Comparison of ENCODE assay signal across 7 cellular contexts in genomic region chr12:113271853-113272561, GRCh38. TPM values are rescaled to one million over a fixed set of nuclear protein-coding genes. Genes with fewer than 3 reads are reported as not detected.
DNase-seq lines count a peak whose midpoint lies in the region; ATAC-seq, FAIRE-seq and TF ChIP-seq lines count a peak whose summit lies in the region.

No MANE protein-coding gene starts in this region.

- H3K4me1 Mint-ChIP-seq in immature natural killer cell: no peaks in the 10 kb centered on the region

- TF ChIP-seq RAD21 in K562 (CRISPR knock-in tag; conservative IDR thresholded peaks at IDR 0.05 in 1 of 2, IDR thresholded peaks at IDR 0.05 in 1 of 2): no peak

- H3K4me2 ChIP-seq in K562 (ENCODE audit: insufficient read depth, low read length): peak overlapping the region; percentile 5; the same call in 1 of the 2 replicates

- TF ChIP-seq POLR2A in K562 (conservative IDR thresholded peaks at IDR 0.05): no peak

- H3K4me1 ChIP-seq in K562 (replicated peaks in 1 of 2; ENCODE audit: control insufficient read depth in 2 of 2, insufficient read depth in 2 of 2, low read length in 2 of 2): peaks cover 13 to 16% of the 10 kb centered on the region in 2 experiments

- no peaks in the 10 kb centered on the region for H3K27me3 ChIP-seq in K562 (ENCODE audit: control insufficient read depth in 2 of 2, insufficient read depth in 2 of 2, low read length in 2 of 2)

- peak overlapping the region; percentile 65 for H2AFZ ChIP-seq in K562 (ENCODE audit: low read depth, low read length)

- DNase-seq in HT1080 (ENCODE audit: low read depth): peak; percentile 48
- DNase-seq in K562 (ENCODE audit: extremely low read depth in 1 of 4, low spot score in 3 of 4): peak; percentile 50 to 74 (median 58)
- DNase-seq in iris pigment epithelial cell (ENCODE audit: low read depth): peak; percentile 84
- peak; percentile 28 for DNase-seq in stimulated activated CD4-positive, alpha-beta T cell treated with anti-CD3 and anti-CD28 coated beads, Interleukin-4, amount 100 ng/mL, for 24 hours
- DNase-seq in immature natural killer cell: no peak
- no peak for DNase-seq in mesenteric fat pad (ENCODE audit: low spot score)

- H3K4me3 ChIP-seq in K562: no peak overlapping the region

- no peak for TF ChIP-seq CTCF in K562 (IDR thresholded peaks at IDR 0.05 in 2 of 3, conservative IDR thresholded peaks at IDR 0.05 in 1 of 3; ENCODE audit: insufficient read depth in 2 of 3, low read depth in 1 of 3, low read length in 3 of 3)

- peak overlapping the region; percentile 34; the same call in 2 of the 3 replicates for H3K27ac ChIP-seq in K562 (ENCODE audit: extremely low read depth, low read depth, low read length)

- peak overlapping the region in 1 of 2 experiments; percentile 73; a peak in 2 of 4 replicates for H3K9ac ChIP-seq in K562 (ENCODE audit: insufficient read depth in 1 of 2, low read depth in 2 of 2, low read length in 2 of 2)

- intact Hi-C loops in K562 (cut with micrococcal nuclease): no loop called here

- WGBS in K562 (ENCODE audit: insufficient coverage, low coverage, missing lambda C conversion rate): 77% methylated on average over 12 of the region's 12 CpGs

- CTCF ChIA-PET in K562 (lab: Yijun Ruan, JAX; ENCODE audit: low intra/inter-chr PET ratio): interaction anchor here (0.6 kb wide), 1 partner anchor 42 kb away, joined by 3 read pairs; no protein-coding TSS in a partner anchor

- H3K9me1 ChIP-seq in K562 (ENCODE audit: control insufficient read depth, insufficient read depth, low read length): no peaks in the 10 kb centered on the region

- H4K20me1 ChIP-seq in K562 (replicated peaks; ENCODE audit: control insufficient read depth, insufficient read depth, low read length): no peaks in the 10 kb centered on the region

- H3K27me3 Mint-ChIP-seq in immature natural killer cell (ENCODE audit: low read depth in 3 of 3): peaks cover 0 to 3% (median 0%) of the 10 kb centered on the region in 3 donors

- H3K9me3 Mint-ChIP-seq in immature natural killer cell: no peaks in the 10 kb centered on the region

- BruUV-seq in K562 (replicated peaks; lab: Mats Ljungman, UMichigan): no TSS peak

- H3K36me3 ChIP-seq in K562 (ENCODE audit: control insufficient read depth, insufficient read depth, low read length): peaks cover 46% of the 10 kb centered on the region; the same call in 2 of the 3 replicates

- peak; percentile 94 for ATAC-seq in K562
- no peak for ATAC-seq in GM21619 (IDR thresholded peaks at IDR 0.05; ENCODE audit: unreplicated experiment)

- no peaks in the 10 kb centered on the region for H3K79me2 ChIP-seq in K562 (ENCODE audit: control insufficient read depth, insufficient read depth, low read length)

- no peak for TF ChIP-seq EP300 in K562 (IDR thresholded peaks at IDR 0.05; ENCODE audit: low read length)

- FAIRE-seq in K562 (lab: Jason Lieb, UNC): peak; percentile 75

- H3K36me3 Mint-ChIP-seq in immature natural killer cell: peaks cover 0 to 4% (median 1%) of the 10 kb centered on the region in 3 donors

- no peak overlapping the region for H3K4me3 Mint-ChIP-seq in immature natural killer cell

- H3K27ac Mint-ChIP-seq in immature natural killer cell: no peak overlapping the region

- H3K9me3 ChIP-seq in K562 (replicated peaks; ENCODE audit: control insufficient read depth, insufficient read depth, low read depth, low read length): no peaks in the 10 kb centered on the region

- POLR2A ChIA-PET in K562 (lab: Yijun Ruan, JAX): interaction anchor here (0.8 to 2.2 kb wide), 2 partner anchors 14 to 150 kb away, joined by 3 to 5 read pairs; partner anchors contain the start of gene SDSL

- in situ Hi-C loops in K562 (cut with MboI): no loop called here

TF ChIP-seq in K562, 482 proteins besides CTCF, POLR2A, EP300 and RAD21 (continues in another document):
- peak; percentile 24; the same call in 1 of the 2 replicates for TF ChIP-seq ZNF175 (CRISPR knock-in tag; IDR thresholded peaks at IDR 0.05; ENCODE audit: low read depth)
- TF ChIP-seq TFAP4 (CRISPR knock-in tag; IDR thresholded peaks at IDR 0.05; ENCODE audit: borderline replicate concordance): peak; percentile 27; the same call in 1 of the 2 replicates
- 0 out of 2 replicates have a peak, but pooled peaks have one; percentile 47 for TF ChIP-seq ARID1B (IDR thresholded peaks at IDR 0.05)
- peak; percentile 50; the same call in 1 of the 2 replicates for TF ChIP-seq ATF3 (IDR thresholded peaks at IDR 0.05)
- TF ChIP-seq ATF3 (CRISPR knock-in tag; conservative IDR thresholded peaks at IDR 0.05): no peak
- peak; percentile 75 for TF ChIP-seq NFE2 (IDR thresholded peaks at IDR 0.05; ENCODE audit: low read depth)
- TF ChIP-seq RFX5 (IDR thresholded peaks at IDR 0.05; ENCODE audit: low read depth, low read length): no peak
- TF ChIP-seq USF1 (CRISPR knock-in tag; IDR thresholded peaks at IDR 0.05): peak; percentile 81
- peak; percentile 70; the same call in 1 of the 2 replicates for TF ChIP-seq ZNF584 (CRISPR knock-in tag; IDR thresholded peaks at IDR 0.05; ENCODE audit: low read depth)
- TF ChIP-seq CEBPG (CRISPR knock-in tag; IDR thresholded peaks at IDR 0.05): peak; percentile 80
- TF ChIP-seq CEBPG (tag; conservative IDR thresholded peaks at IDR 0.05 in 1 of 2, IDR thresholded peaks at IDR 0.05 in 1 of 2): peak; percentile 85 to 93
- TF ChIP-seq ZNF707 (CRISPR knock-in tag; conservative IDR thresholded peaks at IDR 0.05): peak; percentile 98
- TF ChIP-seq MAZ (CRISPR knock-in tag; conservative IDR thresholded peaks at IDR 0.05 in 1 of 2, IDR thresholded peaks at IDR 0.05 in 1 of 2): 0 out of 4 replicates have a peak, but pooled peaks of 1 of the 2 experiments have one; percentile 23

RNA-seq across cellular contexts. Expression of gene TPCN1, which starts 50.7 kb away (rescaled TPM):
- total RNA-seq in HT1080 (2014; rRNA removed; shearing (Covaris generic)): 10.2 and 12.1 TPM in 2 replicates
- 16.6 and 17.0 TPM in 2 replicates for polyA plus RNA-seq in HT1080 (2015; cell fraction: cytosol; rRNA removed)
- 54.1 and 64.8 TPM in 2 replicates for polyA plus RNA-seq in HT1080 (2015; cell fraction: nucleus; rRNA removed)
- total RNA-seq in K562 (2011; cell fraction: chromatin; rRNA removed; ENCODE audit: low replicate concordance): 112 and 252 TPM in 2 replicates
- 110 and 123 TPM in 2 replicates for total RNA-seq in K562 (2011; cell fraction: nucleolus; rRNA removed)
- total RNA-seq in K562 (2011; cell fraction: nucleoplasm; rRNA removed): 98.7 and 108 TPM in 2 replicates
- total RNA-seq in K562 (2014; rRNA removed) (6.4 and 9.2 TPM in 2 replicates), K562 (2014; rRNA removed; fragmentation: Illumina TruSeq; extraction: Trizol) (5.5 and 6.1 TPM in 2 replicates), K562 (2015; rRNA removed; fragmentation: Illumina TruSeq; extraction: Trizol) (7.4 and 7.8 TPM in 2 replicates), K562 (2021) (23.8 and 27.2 TPM in 2 replicates), mesenteric fat pad (37.1 TPM)
- polyA plus RNA-seq in K562 (2011; rRNA removed) (12.8 and 18.9 TPM in 2 replicates), K562 (2014; fragmentation: Illumina TruSeq; extraction: Trizol) (16.2 and 17.0 TPM in 2 replicates), K562 (2014; fragmentation: Nextera tagmentation; extraction: Ambion mirVana) (1 to 10 TPM in 1 of 2 experiments, under 1 TPM in 1; 0.80 to 1.1 TPM), K562 (2014; rRNA removed) (19.2 and 19.3 TPM in 2 replicates), immature natural killer cell (1 to 10 TPM in 2 of 3 donors, not detected in 1; 3.0 to 3.1 TPM)
- polyA plus RNA-seq in K562 (2011; cell fraction: cytosol; rRNA removed): 8.0 and 10.3 TPM in 2 replicates
- polyA plus RNA-seq in K562 (2011; cell fraction: nucleus; rRNA removed): 137 and 160 TPM in 2 replicates
- 20.9 and 33.9 TPM in 2 replicates for polyA plus RNA-seq in K562 (2012)
- polyA minus RNA-seq in K562 (2011; rRNA and poly(A)+ RNA removed): 7.8 and 12.1 TPM in 2 replicates
- 17.9 and 21.8 TPM in 2 replicates for polyA minus RNA-seq in K562 (2011; cell fraction: cytosol; rRNA and poly(A)+ RNA removed)
- 30.6 and 40.4 TPM in 2 replicates for polyA minus RNA-seq in K562 (2011; cell fraction: nucleus; rRNA and poly(A)+ RNA removed)

Comparison
In these comparisons a context has a peak if more than half of its experiments do, and no peak if none do; other contexts are left out.
1. DNase-seq: peak in HT1080 (single experiment), K562 (4 of 4), iris pigment epithelial cell (single experiment) and stimulated activated CD4-positive, alpha-beta T cell treated with anti-CD3 and anti-CD28 coated beads, Interleukin-4, amount 100 ng/mL, for 24 hours (single experiment); none in immature natural killer cell (0 of 3) and mesenteric fat pad (single experiment).